Comparison of ENCODE assay signal across 23 cellular contexts in the genomic region with DNA sequence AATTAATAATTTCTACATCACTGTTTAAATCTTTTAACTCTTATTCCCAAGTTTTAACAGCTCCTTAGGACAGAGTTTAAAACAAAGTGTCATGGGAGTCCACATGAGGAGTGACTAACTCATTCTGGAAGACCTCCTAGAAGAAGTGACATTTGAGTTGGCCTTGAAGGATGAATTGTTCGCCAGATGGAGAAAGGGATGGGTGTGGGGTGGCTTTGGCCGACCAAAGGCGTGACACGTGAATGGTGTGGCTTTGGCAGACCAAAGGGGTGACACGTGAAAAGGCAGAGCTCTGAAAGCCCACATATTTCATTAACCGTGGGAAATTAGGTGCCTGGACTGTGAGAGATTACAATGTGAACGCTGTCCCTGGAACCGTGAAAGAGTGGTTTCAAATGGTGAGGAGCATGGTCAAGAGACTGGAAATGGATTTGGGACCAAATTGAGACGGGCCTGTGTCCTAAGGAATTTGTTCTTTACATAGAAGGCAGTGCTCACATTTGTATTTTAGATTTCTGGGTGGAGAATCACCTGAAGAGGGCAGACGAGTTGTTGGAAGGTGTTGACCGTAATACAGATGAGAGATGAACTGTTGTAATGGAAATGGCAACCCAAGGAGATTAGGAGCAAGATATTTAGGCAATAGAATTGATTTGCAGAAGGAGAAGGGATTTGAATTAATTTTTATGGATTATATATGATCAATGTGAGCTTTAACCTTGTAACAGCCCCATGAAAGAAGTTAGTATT.
"Had no signal": no experiment of that assay in that cellular context is flagged by ENCODE, and none has a peak within 500 bp of the region (broad histone marks: within the 10 kb centered on the region; RNA-seq: fewer than 3 reads in every experiment).

No MANE protein-coding gene starts in this region.

- H3K4me1 ChIP-seq: adrenal gland, left lung, sigmoid colon, spleen, thyroid gland had no signal

- H3K27ac Mint-ChIP-seq: activated naive CD4-positive, alpha-beta T cell treated with anti-CD3 and anti-CD28 coated beads, Interleukin-2, amount 50 U/mL, for 72 hours; dendritic cell treated with granulocyte-macrophage colony-stimulating factor and Interleukin-4, amounts not matched to agents 40 ng/mL and 50 ng/mL, for 4 days; memory B cell; naive B cell; stimulated activated naive B cell treated with anti-CD40 and anti-IgM and Interleukin-4, amounts not matched to agents 10 μg/mL and 1 μg/mL and 100 μg/mL, for 72 hours had no signal

- H3K9me3 Mint-ChIP-seq: dendritic cell treated with granulocyte-macrophage colony-stimulating factor and Interleukin-4, amounts not matched to agents 40 ng/mL and 50 ng/mL, for 4 days; memory B cell; neural crest cell; stimulated activated naive B cell treated with anti-CD40 and anti-IgM and Interleukin-4, amounts not matched to agents 10 μg/mL and 1 μg/mL and 100 μg/mL, for 72 hours had no signal

- ATAC-seq: activated naive CD4-positive, alpha-beta T cell treated with anti-CD3 and anti-CD28 coated beads, Interleukin-2, amount 50 U/mL, for 72 hours; esophagus mucosa; left lung; mucosa of descending colon; stimulated activated naive B cell treated with anti-CD40 and anti-IgM and Interleukin-4, amounts not matched to agents 10 μg/mL and 1 μg/mL and 100 μg/mL, for 72 hours had no signal

- H3K9me3 ChIP-seq: adrenal gland, left lung, mucosa of descending colon, ovary, sigmoid colon, thyroid gland had no signal

- H3K36me3 Mint-ChIP-seq: activated naive CD4-positive, alpha-beta T cell treated with anti-CD3 and anti-CD28 coated beads, Interleukin-2, amount 50 U/mL, for 72 hours; memory B cell; naive B cell; stimulated activated naive B cell treated with anti-CD40 and anti-IgM and Interleukin-4, amounts not matched to agents 10 μg/mL and 1 μg/mL and 100 μg/mL, for 72 hours had no signal

- H3K36me3 ChIP-seq: adrenal gland, left lung, ovary, sigmoid colon, spleen, thyroid gland had no signal

- H3K4me3 Mint-ChIP-seq: dendritic cell treated with granulocyte-macrophage colony-stimulating factor and Interleukin-4, amounts not matched to agents 40 ng/mL and 50 ng/mL, for 4 days; memory B cell; naive B cell; neural crest cell; stimulated activated naive B cell treated with anti-CD40 and anti-IgM and Interleukin-4, amounts not matched to agents 10 μg/mL and 1 μg/mL and 100 μg/mL, for 72 hours had no signal

- H3K27ac ChIP-seq: adrenal gland, left lung, ovary, sigmoid colon, spleen, thyroid gland, VCaP had no signal

- H3K27me3 ChIP-seq: adrenal gland, left lung, ovary, sigmoid colon, spleen, thyroid gland had no signal

- DNase-seq: activated CD4-positive, alpha-beta T cell treated with anti-CD3 and anti-CD28 coated beads for 1 hour; activated CD4-positive, alpha-beta T cell treated with anti-CD3 and anti-CD28 coated beads, Interleukin-2, amount 50 U/mL, for 4 hours; activated gamma-delta T cell; effector CD8-positive, alpha-beta T cell; foreskin fibroblast; glutamatergic neuron; hypothalamus; left lung; mucosa of descending colon; naive B cell; ovary; sigmoid colon; spleen; stimulated activated naive B cell treated with anti-CD40 and anti-IgM and Interleukin-4, amounts not matched to agents 10 μg/mL and 1 μg/mL and 100 μg/mL, for 72 hours; T-helper 2 cell; thyroid gland had no signal

- H3K4me1 Mint-ChIP-seq: memory B cell; naive B cell; stimulated activated naive B cell treated with anti-CD40 and anti-IgM and Interleukin-4, amounts not matched to agents 10 μg/mL and 1 μg/mL and 100 μg/mL, for 72 hours had no signal

- H3K4me3 ChIP-seq: adrenal gland, left lung, mucosa of descending colon, ovary, sigmoid colon, spleen, thyroid gland had no signal

- H3K27me3 Mint-ChIP-seq: dendritic cell treated with granulocyte-macrophage colony-stimulating factor and Interleukin-4, amounts not matched to agents 40 ng/mL and 50 ng/mL, for 4 days; memory B cell; naive B cell; stimulated activated naive B cell treated with anti-CD40 and anti-IgM and Interleukin-4, amounts not matched to agents 10 μg/mL and 1 μg/mL and 100 μg/mL, for 72 hours had no signal
